Comparison of ENCODE assay signal across 8 cellular contexts in the genomic region with DNA sequence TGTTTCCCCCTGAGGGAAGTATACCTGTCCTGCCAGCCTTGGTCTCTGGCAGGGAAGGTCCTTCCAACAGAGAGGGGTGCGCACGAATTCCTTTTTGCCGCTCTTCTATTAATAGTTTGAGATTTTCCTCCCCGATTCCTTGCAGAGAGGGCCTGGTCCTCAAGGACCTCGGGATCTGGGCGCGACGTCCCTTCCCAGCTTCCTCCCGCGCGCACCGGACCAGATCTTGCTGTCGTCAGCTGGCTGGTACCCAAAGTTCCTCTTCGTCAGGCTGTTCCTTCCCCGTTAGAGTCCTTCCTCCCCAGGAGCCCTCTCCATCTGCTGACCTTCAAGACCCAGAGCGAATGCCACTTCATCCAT. TPM values are rescaled to one million over a fixed set of nuclear protein-coding genes. Genes with fewer than 3 reads are reported as not detected.
DNase-seq lines count a peak whose midpoint lies in the region; ATAC-seq and TF ChIP-seq lines count a peak whose summit lies in the region.

No MANE protein-coding gene starts in this region.

- peak overlapping the region; percentile 90 for H3K4me3 Mint-ChIP-seq in endodermal cell

- peak overlapping the region; percentile 85 for H3K4me2 ChIP-seq in SU-DHL-6 (ENCODE audit: low read depth, low read length, poor library complexity, severe bottlenecking)

- peaks cover 5% of the 10 kb centered on the region for H3K27me3 Mint-ChIP-seq in endodermal cell (ENCODE audit: insufficient read depth)

- WGBS in endodermal cell (ENCODE audit: insufficient coverage in 1 of 2, insufficient read length in 1 of 2), 2 experiments = 0 to 2% methylated on average over 15 to 16 of the region's 16 CpGs
- under 1% methylated on average over 16 of the region's 16 CpGs for WGBS in suprapubic skin

- no peaks in the 10 kb centered on the region for H3K9me3 ChIP-seq in SU-DHL-6 (ENCODE audit: insufficient read depth, low read length)
- H3K9me3 ChIP-seq in endodermal cell (ENCODE audit: control insufficient read depth, low read length) = no peaks in the 10 kb centered on the region
- no peaks in the 10 kb centered on the region for H3K9me3 ChIP-seq in suprapubic skin

- peak overlapping the region; percentile 78 for H2AFZ ChIP-seq in SU-DHL-6 (ENCODE audit: low read depth, low read length, severe bottlenecking)

- H3K9ac ChIP-seq in SU-DHL-6 (ENCODE audit: low read length) (peak overlapping the region; percentile 78), endodermal cell (ENCODE audit: extremely low read depth, low read length, poor library complexity, severe bottlenecking) (peak overlapping the region; percentile 60)

- no peak for TF ChIP-seq CTCF in SU-DHL-6 (IDR thresholded peaks at IDR 0.05; ENCODE audit: insufficient read depth, low read length, poor library complexity, severe bottlenecking)
- no peak for TF ChIP-seq CTCF in endodermal cell (conservative IDR thresholded peaks at IDR 0.05)
- no peak for TF ChIP-seq CTCF in suprapubic skin (IDR thresholded peaks at IDR 0.05)

- peaks cover 41% of the 10 kb centered on the region for H3K79me2 ChIP-seq in SU-DHL-6 (ENCODE audit: insufficient read depth, low read length)

- H3K4me1 Mint-ChIP-seq in endodermal cell = peaks cover 25% of the 10 kb centered on the region

- POLR2A ChIA-PET in HEK293T (lab: Yijun Ruan, JAX) = interaction anchor here (0.6 to 2.4 kb wide), 26 partner anchors 9 to 996 kb away, joined by 3 to 25 read pairs (median 4); a partner anchor contains a TSS

- H3K9me2 ChIP-seq in SU-DHL-6 (replicated peaks; ENCODE audit: insufficient read depth, low read length) = no peaks in the 10 kb centered on the region

- peak; percentile 40 for TF ChIP-seq EP300 in suprapubic skin (IDR thresholded peaks at IDR 0.05)

- no peaks in the 10 kb centered on the region for H3K9me3 Mint-ChIP-seq in endodermal cell

- H3K4me1 ChIP-seq in endodermal cell (ENCODE audit: control insufficient read depth, insufficient read depth, low read length) = peaks cover 8% of the 10 kb centered on the region
- peaks cover 25% of the 10 kb centered on the region for H3K4me1 ChIP-seq in suprapubic skin

- H3K4me3 ChIP-seq in SU-DHL-6 (ENCODE audit: insufficient read depth, low read length, poor library complexity, severe bottlenecking) (peak overlapping the region; percentile 76), endodermal cell (ENCODE audit: low read length) (peak overlapping the region; percentile 94), suprapubic skin (peak overlapping the region; percentile 64)

- H3K27ac ChIP-seq in SU-DHL-6 (ENCODE audit: low read depth, low read length) (peak overlapping the region; percentile 38; the same call in 1 of the 2 replicates), endodermal cell (ENCODE audit: low read depth, low read length) (no peak overlapping the region), suprapubic skin (peak overlapping the region; percentile 88)

- DNase-seq in D341Med (ENCODE audit: low spot score) (peak; percentile 44), HEK293T (ENCODE audit: extremely low spot score) (no peak), endodermal cell (no peak), lung microvascular endothelial cell (ENCODE audit: low read depth in 2 of 2) (peak; percentile 2 to 40), suprapubic skin (ENCODE audit: low spot score in 2 of 2) (peak; percentile 86)

- no peak for TF ChIP-seq POLR2A in suprapubic skin (IDR thresholded peaks at IDR 0.05)

- peak overlapping the region; percentile 93 for H3K27ac Mint-ChIP-seq in endodermal cell

- H3K36me3 ChIP-seq in SU-DHL-6 (ENCODE audit: low read length) = no peaks in the 10 kb centered on the region
- no peaks in the 10 kb centered on the region for H3K36me3 ChIP-seq in endodermal cell (ENCODE audit: control insufficient read depth, insufficient read depth, low read length)
- peaks cover under 1% of the 10 kb centered on the region for H3K36me3 ChIP-seq in suprapubic skin

- H4K20me1 ChIP-seq in SU-DHL-6 (ENCODE audit: low read depth, low read length) = no peaks in the 10 kb centered on the region

- no peaks in the 10 kb centered on the region for H3K27me3 ChIP-seq in SU-DHL-6 (ENCODE audit: low read length)
- H3K27me3 ChIP-seq in endodermal cell (ENCODE audit: control insufficient read depth, insufficient read depth, low read length, poor library complexity, severe bottlenecking) = peaks cover 33% of the 10 kb centered on the region
- H3K27me3 ChIP-seq in suprapubic skin = no peaks in the 10 kb centered on the region

- ATAC-seq in HG02571 (IDR thresholded peaks at IDR 0.05; ENCODE audit: unreplicated experiment) (no peak), HG03095 (IDR thresholded peaks at IDR 0.05; ENCODE audit: unreplicated experiment) (no peak)

- CTCF ChIA-PET in HEK293T (lab: Yijun Ruan, JAX) = no interaction called here

- peaks cover 2% of the 10 kb centered on the region for H3K36me3 Mint-ChIP-seq in endodermal cell (ENCODE audit: low read depth)

- 0 out of 2 replicates have a peak, but pooled peaks cover 7% of the 10 kb centered on the region for H3F3A ChIP-seq in SU-DHL-6 (ENCODE audit: insufficient read depth)

TF ChIP-seq in HEK293T, 16 proteins besides CTCF, POLR2A, EP300 and RAD21:
- TF ChIP-seq L3MBTL2 (conservative IDR thresholded peaks at IDR 0.05) (peak; percentile 73), FOXM1 (IDR thresholded peaks at IDR 0.05; ENCODE audit: borderline replicate concordance) (no peak)

RNA-seq across cellular contexts. Expression of a gene that starts 0.7 kb away (rescaled TPM):
- total RNA-seq in endodermal cell (10 to 100 TPM; 35.1 to 36.5 TPM), lung microvascular endothelial cell (15.5 and 22.2 TPM in 2 replicates), suprapubic skin (10 to 100 TPM; 16.9 to 46.2 (median 31.7) TPM)
- polyA plus RNA-seq in endodermal cell (2013, experiment 1 of 2) = 39.7 TPM
- 35.5 TPM for polyA plus RNA-seq in endodermal cell (2013, experiment 2 of 2)

Comparison
In these comparisons a context has a peak if more than half of its experiments do, and no peak if none do; other contexts are left out.
1. DNase-seq: peak in D341Med (single experiment), lung microvascular endothelial cell (2 of 2) and suprapubic skin (2 of 2); none in HEK293T (single experiment) and endodermal cell (single experiment).
2. Peak in every context shown above with its lines, with median percentiles within 50 percentile points of each other: H3K4me3 ChIP-seq.